11 cellular contexts compared by ENCODE assay signal in the genomic region with DNA sequence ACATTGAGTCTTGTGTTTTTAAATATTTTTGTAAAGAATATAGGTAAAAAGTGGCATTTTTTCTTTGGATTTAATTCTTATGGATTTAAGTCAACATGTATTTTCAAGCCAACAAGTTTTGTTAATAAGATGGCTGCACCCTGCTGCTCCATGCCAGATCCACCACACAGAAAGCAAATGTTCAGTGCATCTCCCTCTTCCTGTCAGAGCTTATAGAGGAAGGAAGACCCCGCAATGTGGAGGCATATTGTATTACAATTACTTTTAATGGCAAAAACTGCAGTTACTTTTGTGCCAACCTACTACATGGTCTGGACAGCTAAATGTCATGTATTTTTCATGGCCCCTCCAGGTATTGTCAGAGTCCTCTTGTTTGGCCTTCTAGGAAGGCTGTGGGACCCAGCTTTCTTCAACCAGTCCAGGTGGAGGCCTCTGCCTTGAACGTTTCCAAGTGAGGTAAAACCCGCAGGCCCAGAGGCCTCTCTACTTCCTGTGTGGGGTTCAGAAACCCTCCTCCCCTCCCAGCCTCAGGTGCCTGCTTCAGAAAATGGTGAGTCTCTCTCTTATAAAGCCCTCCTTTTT. TPM values are rescaled to one million over a fixed set of nuclear protein-coding genes. Genes with fewer than 3 reads are reported as not detected.
DNase-seq lines count a peak whose midpoint lies in the region; ATAC-seq and TF ChIP-seq lines count a peak whose summit lies in the region.
"Had no signal": no experiment of that assay in that cellular context is flagged by ENCODE, and none has a peak within 500 bp of the region (broad histone marks: within the 10 kb centered on the region; RNA-seq: fewer than 3 reads in every experiment).

Gene CD3E, plus strand, starts transcription at position 504 of the 582 bp plus-strand sequence. CDS start 223 bp downstream, outside the sequence.

- no peaks in the 10 kb centered on the region for H3K36me3 Mint-ChIP-seq in type B pancreatic cell

- TF ChIP-seq POLR2A in spleen (IDR thresholded peaks at IDR 0.05) = no peak

- H3K36me3 ChIP-seq in BLaER1 treated with 17β-estradiol and CSF1 and Interleukin-3, amounts not matched to agents 10 nM and 100 nM = no peaks in the 10 kb centered on the region
- no peaks in the 10 kb centered on the region for H3K36me3 ChIP-seq in spleen

- peak within 1 kb of the TSS in 8 of 11 experiments; percentile 23 to 48 (median 40); a peak in 14 of 22 replicates for H3K4me2 ChIP-seq in BLaER1 treated with 17β-estradiol and CSF1 and Interleukin-3, amounts not matched to agents 10 nM and 100 nM

- H3K9me3 ChIP-seq in BLaER1 treated with 17β-estradiol and CSF1 and Interleukin-3, amounts not matched to agents 10 nM and 100 nM (replicated peaks in 1 of 11) = no peaks in the 10 kb centered on the region
- H3K9me3 ChIP-seq in spleen = no peaks in the 10 kb centered on the region

- H3K4me3 Mint-ChIP-seq in type B pancreatic cell = no peak within 1 kb of the TSS

- H3K4me1 Mint-ChIP-seq in type B pancreatic cell (ENCODE audit: unreplicated experiment) = no peaks in the 10 kb centered on the region

- no peaks in the 10 kb centered on the region for H4K20me1 ChIP-seq in BLaER1 treated with 17β-estradiol and CSF1 and Interleukin-3, amounts not matched to agents 10 nM and 100 nM

- no peaks in the 10 kb centered on the region for H3K9me3 Mint-ChIP-seq in type B pancreatic cell

- ATAC-seq in GM18867 (IDR thresholded peaks at IDR 0.05; ENCODE audit: unreplicated experiment) (no peak), HG02938 (IDR thresholded peaks at IDR 0.05; ENCODE audit: unreplicated experiment) (no peak)

- peaks cover 8 to 22% (median 16%) of the 10 kb centered on the region in 10 experiments for H3K4me1 ChIP-seq in BLaER1 treated with 17β-estradiol and CSF1 and Interleukin-3, amounts not matched to agents 10 nM and 100 nM
- H3K4me1 ChIP-seq in spleen = peaks cover 0 to 43% (median 1%) of the 10 kb centered on the region in 6 donors

- H3K27me3 Mint-ChIP-seq in type B pancreatic cell = peaks cover 36% of the 10 kb centered on the region

- WGBS in spleen, 5 donors = 13 to 38% (median 20%) methylated on average over 3 of the region's 3 CpGs

- H3K4me3 ChIP-seq in BLaER1 treated with 17β-estradiol and CSF1 and Interleukin-3, amounts not matched to agents 10 nM and 100 nM = no peak within 1 kb of the TSS
- peak within 1 kb of the TSS; percentile 13 to 61 (median 28) for H3K4me3 ChIP-seq in spleen

- H3K27ac Mint-ChIP-seq in type B pancreatic cell = no peak within 1 kb of the TSS

- H3K9ac ChIP-seq in BLaER1 treated with 17β-estradiol and CSF1 and Interleukin-3, amounts not matched to agents 10 nM and 100 nM = no peak within 1 kb of the TSS

- no peak within 1 kb of the TSS for H3K27ac ChIP-seq in BLaER1 treated with 17β-estradiol and CSF1 and Interleukin-3, amounts not matched to agents 10 nM and 100 nM
- peak within 1 kb of the TSS; percentile 52 to 85 (median 73) for H3K27ac ChIP-seq in spleen

- intact Hi-C loops in spleen (cut with DNase I; ENCODE audit: low total_unique reads) = no loop called here

- peak; percentile 22 to 34 (median 30) for DNase-seq in activated CD4-positive, CD25-positive, alpha-beta regulatory T cell (lab: John Stamatoyannopoulos, UW)
- DNase-seq in activated gamma-delta T cell treated with anti-CD3 and anti-CD28 coated beads, Interleukin-2, amount 50 U/mL, for 16 hours (ENCODE audit: low read depth) = peak; percentile 46
- DNase-seq in spleen (peak; percentile 75), type B pancreatic cell (ENCODE audit: extremely low spot score, unreplicated experiment) (no peak), GM20000 (ENCODE audit: low spot score) (no peak)

- TF ChIP-seq CTCF in spleen (IDR thresholded peaks at IDR 0.05 in 8 of 11, conservative IDR thresholded peaks at IDR 0.05 in 3 of 11) (no peak), type B pancreatic cell (conservative IDR thresholded peaks at IDR 0.05) (no peak), GM20000 (IDR thresholded peaks at IDR 0.05; ENCODE audit: extremely low read depth, missing control alignments) (no peak)

- H3K27me3 ChIP-seq in BLaER1 treated with 17β-estradiol and CSF1 and Interleukin-3, amounts not matched to agents 10 nM and 100 nM = no peaks in the 10 kb centered on the region
- no peaks in the 10 kb centered on the region for H3K27me3 ChIP-seq in spleen (replicated peaks in 1 of 7)

RNA-seq across cellular contexts. Expression of gene CD3E, which starts in this region (rescaled TPM):
- 10 to 100 TPM; 49.1 to 89.2 (median 60.0) TPM for total RNA-seq in spleen
- polyA plus RNA-seq in spleen = 10 to 100 TPM; 20.5 to 51.4 (median 32.9) TPM
- not detected in 2 replicates for total RNA-seq in type B pancreatic cell (ENCODE audit: low replicate concordance)
- total RNA-seq: dermis microvascular lymphatic vessel endothelial cell, NCI-H460, temporal lobe had no signal

Comparison
In these comparisons a context has a peak if more than half of its experiments do, and no peak if none do; other contexts are left out.
1. RNA of gene CD3E (total RNA-seq): 49.1 to 89.2 TPM in spleen; not detected in type B pancreatic cell; every median in the first group is over 10 times any median in the second.
2. H3K27ac ChIP-seq: peak in spleen (8 of 8); none in BLaER1 treated with 17β-estradiol and CSF1 and Interleukin-3, amounts not matched to agents 10 nM and 100 nM (0 of 11).
3. H3K4me3 ChIP-seq: peak in spleen (8 of 8); none in BLaER1 treated with 17β-estradiol and CSF1 and Interleukin-3, amounts not matched to agents 10 nM and 100 nM (0 of 10).
4. DNase-seq: peak in activated CD4-positive, CD25-positive, alpha-beta regulatory T cell (4 of 4), activated gamma-delta T cell treated with anti-CD3 and anti-CD28 coated beads, Interleukin-2, amount 50 U/mL, for 16 hours (single experiment) and spleen (single experiment); none in type B pancreatic cell (single experiment) and GM20000 (single experiment).